ENCODE assay signal across 1 cellular context in genomic region chr10:50392966-50393718, GRCh38.
TF ChIP-seq lines count a peak whose summit lies in the region.

No MANE protein-coding gene starts in this region.

TF ChIP-seq in SK-N-SH treated with all-trans-retinoic acid at 6 μM for 48 hours, 23 proteins besides CTCF, POLR2A, EP300 and RAD21 (continued from another document):
- no peak for TF ChIP-seq PATZ1 (CRISPR knock-in tag; IDR thresholded peaks at IDR 0.05; ENCODE audit: borderline replicate concordance)
- no peak for TF ChIP-seq CREB5 (CRISPR knock-in tag; IDR thresholded peaks at IDR 0.05; ENCODE audit: low read depth)
- peak; percentile 71 for TF ChIP-seq ISL1 (CRISPR knock-in tag; IDR thresholded peaks at IDR 0.05)
- TF ChIP-seq TOX (CRISPR knock-in tag; IDR thresholded peaks at IDR 0.05; ENCODE audit: borderline replicate concordance): peak; percentile 87; the same call in 1 of the 2 replicates
- no peak for TF ChIP-seq RARB (CRISPR knock-in tag; IDR thresholded peaks at IDR 0.05)
